Comparison of ENCODE assay signal across 13 cellular contexts in genomic region chr2:238305092-238305862, GRCh38. TPM values are rescaled to one million over a fixed set of nuclear protein-coding genes. Genes with fewer than 3 reads are reported as not detected.
DNase-seq lines count a peak whose midpoint lies in the region; ATAC-seq and TF ChIP-seq lines count a peak whose summit lies in the region.
"Had no signal": no experiment of that assay in that cellular context is flagged by ENCODE, and none has a peak within 500 bp of the region (broad histone marks: within the 10 kb centered on the region; RNA-seq: fewer than 3 reads in every experiment).

No MANE protein-coding gene starts in this region.

- no peaks in the 10 kb centered on the region for H3F3A ChIP-seq in MM.1S (ENCODE audit: insufficient read depth, low read length)

- H3K4me2 ChIP-seq in MM.1S (ENCODE audit: low read depth, low read length): no peak overlapping the region

- no peaks in the 10 kb centered on the region for H3K27me3 Mint-ChIP-seq in neural crest cell (ENCODE audit: low read depth)

- no peaks in the 10 kb centered on the region for H3K9me2 ChIP-seq in MM.1S (replicated peaks; ENCODE audit: insufficient read depth, low read length)

- no peak overlapping the region for H3K27ac ChIP-seq in MM.1S (ENCODE audit: low read length)

- H3K36me3 Mint-ChIP-seq in neural crest cell (ENCODE audit: low read depth): no peaks in the 10 kb centered on the region

- H3K27ac Mint-ChIP-seq in neural crest cell (ENCODE audit: unreplicated experiment): no peak overlapping the region
- H3K27ac Mint-ChIP-seq: dendritic cell treated with granulocyte-macrophage colony-stimulating factor and Interleukin-4, amounts not matched to agents 40 ng/mL and 50 ng/mL, for 4 days had no signal

- no peak overlapping the region for H3K4me3 ChIP-seq in MM.1S (ENCODE audit: low read length)
- no peak overlapping the region for H3K4me3 ChIP-seq in choroid plexus epithelial cell (ENCODE audit: low read depth, low read length)

- peak; percentile 21 for TF ChIP-seq CTCF in GM10248 (IDR thresholded peaks at IDR 0.05; ENCODE audit: control extremely low read depth, extremely low read depth, low read depth, missing control alignments)
- peak; percentile 22; the same call in 1 of the 2 replicates for TF ChIP-seq CTCF in MM.1S (IDR thresholded peaks at IDR 0.05; ENCODE audit: low read length)
- peak; percentile 46 for TF ChIP-seq CTCF in choroid plexus epithelial cell (conservative IDR thresholded peaks at IDR 0.05; ENCODE audit: low read depth, low read length)
- peak; percentile 43 for TF ChIP-seq CTCF in neural crest cell (conservative IDR thresholded peaks at IDR 0.05)

- no peaks in the 10 kb centered on the region for H3K4me1 ChIP-seq in MM.1S (ENCODE audit: low read length)

- no peaks in the 10 kb centered on the region for H3K79me2 ChIP-seq in MM.1S (ENCODE audit: low read length)

- no peak overlapping the region for H3K9ac ChIP-seq in MM.1S (ENCODE audit: low read length)

- no peaks in the 10 kb centered on the region for H3K9me3 Mint-ChIP-seq in neural crest cell
- H3K9me3 Mint-ChIP-seq: dendritic cell treated with granulocyte-macrophage colony-stimulating factor and Interleukin-4, amounts not matched to agents 40 ng/mL and 50 ng/mL, for 4 days had no signal

- H3K4me1 Mint-ChIP-seq in neural crest cell: peaks cover 5% of the 10 kb centered on the region

- POLR2A ChIA-PET in GM10248 (lab: Yijun Ruan, JAX): no interaction called here

- H3K4me3 Mint-ChIP-seq in neural crest cell: no peak overlapping the region
- H3K4me3 Mint-ChIP-seq: dendritic cell treated with granulocyte-macrophage colony-stimulating factor and Interleukin-4, amounts not matched to agents 40 ng/mL and 50 ng/mL, for 4 days had no signal

- H4K20me1 ChIP-seq in MM.1S (ENCODE audit: insufficient read depth, low read length): no peaks in the 10 kb centered on the region

- no peak for ATAC-seq in HG03095 (IDR thresholded peaks at IDR 0.05; ENCODE audit: unreplicated experiment)

- H3K27me3 ChIP-seq in MM.1S (replicated peaks; ENCODE audit: insufficient read depth, low read length): no peaks in the 10 kb centered on the region

- H2AFZ ChIP-seq in MM.1S (ENCODE audit: low read length): no peak overlapping the region

- DNase-seq in GM10248 (ENCODE audit: extremely low spot score) (no peak), MM.1S (no peak), choroid plexus epithelial cell (ENCODE audit: low read depth) (peak; percentile 32), neural crest cell (ENCODE audit: low read depth, low spot score) (no peak), T-helper 1 cell (no peak), NOMO-1 (lab: John Stamatoyannopoulos, UW; ENCODE audit: unreplicated experiment in 2 of 2) (no peak), occipital lobe (lab: John Stamatoyannopoulos, UW) (no peak)
- DNase-seq: activated gamma-delta T cell, Caco-2, NCI-H1930, RPMI8226 had no signal

- no peaks in the 10 kb centered on the region for H3K36me3 ChIP-seq in MM.1S (replicated peaks; ENCODE audit: insufficient read depth, low read length)

- CTCF ChIA-PET in GM10248 (lab: Yijun Ruan, JAX): interaction anchor here (1.0 to 2.0 kb wide), 5 partner anchors 8 to 42 kb away, joined by 3 to 6 read pairs (median 4); no protein-coding TSS in a partner anchor

- H3K9me3 ChIP-seq in MM.1S (replicated peaks; ENCODE audit: insufficient read depth, low read length): no peaks in the 10 kb centered on the region
- H3K9me3 ChIP-seq: Caco-2 had no signal

RNA-seq across cellular contexts. Expression of gene TRAF3IP1, which starts 15.0 kb away (rescaled TPM):
- 19.3 and 20.7 TPM in 2 replicates for total RNA-seq in neural crest cell
- 10.5 TPM for total RNA-seq in occipital lobe

RNA-seq across cellular contexts. Expression of gene PER2, which starts 16.9 kb away (rescaled TPM):
- total RNA-seq in neural crest cell (8.6 TPM in 2 replicates), occipital lobe (5.5 TPM)
